8 cellular contexts compared by ENCODE assay signal in genomic region chr14:55430024-55430690, GRCh38. TPM values are rescaled to one million over a fixed set of nuclear protein-coding genes. Genes with fewer than 3 reads are reported as not detected.
DNase-seq lines count a peak whose midpoint lies in the region; ATAC-seq and TF ChIP-seq lines count a peak whose summit lies in the region.

No MANE protein-coding gene starts in this region.

- H3F3A ChIP-seq in PC-9 (ENCODE audit: insufficient read depth, low read depth) = peaks cover 19% of the 10 kb centered on the region; the same call in 1 of the 2 replicates

- TF ChIP-seq POLR2A in adrenal gland (IDR thresholded peaks at IDR 0.05) (no peak), thyroid gland (IDR thresholded peaks at IDR 0.05) (no peak)

- H3K27ac ChIP-seq in CD8-positive, alpha-beta memory T cell (ENCODE audit: low read depth, low read length) = no peak overlapping the region
- H3K27ac ChIP-seq in PC-9 (peak overlapping the region; percentile 37; the same call in 1 of the 2 replicates), adrenal gland (no peak overlapping the region), thyroid gland (peak overlapping the region; percentile 27 to 76 (median 56))

- H3K27me3 Mint-ChIP-seq in CD8-positive, alpha-beta memory T cell = no peaks in the 10 kb centered on the region
- peaks cover 0 to 3% (median 3%) of the 10 kb centered on the region in 3 donors for H3K27me3 Mint-ChIP-seq in immature natural killer cell (ENCODE audit: low read depth in 3 of 3)

- H3K27me3 ChIP-seq in CD8-positive, alpha-beta memory T cell (ENCODE audit: insufficient read depth, low read length, poor library complexity, severe bottlenecking) = no peaks in the 10 kb centered on the region
- no peaks in the 10 kb centered on the region for H3K27me3 ChIP-seq in PC-9 (ENCODE audit: insufficient read depth, low read depth)
- H3K27me3 ChIP-seq in adrenal gland = no peaks in the 10 kb centered on the region
- H3K27me3 ChIP-seq in thyroid gland = no peaks in the 10 kb centered on the region

- H3K4me3 Mint-ChIP-seq in CD8-positive, alpha-beta memory T cell = no peak overlapping the region
- H3K4me3 Mint-ChIP-seq in immature natural killer cell = no peak overlapping the region

- peak in 4 of 5 donors; percentile 12 to 66 (median 56) for DNase-seq in CD8-positive, alpha-beta memory T cell
- peak; percentile 68 for DNase-seq in Jurkat, Clone E6-1 (ENCODE audit: low read depth, low spot score)
- DNase-seq in PC-9 (peak; percentile 70 to 91), adrenal gland (peak in 4 of 7 donors; percentile 41 to 64 (median 45)), immature natural killer cell (peak; percentile 43 to 54 (median 46)), thyroid gland (peak; percentile 64 to 70)

- CTCF ChIA-PET in CD8-positive, alpha-beta memory T cell (lab: Charles Lee) = interaction anchor here (0.9 to 2.9 kb wide), 3 partner anchors 12 to 160 kb away, joined by 3 to 10 read pairs (median 6); partner anchors contain the start of gene FBXO34
- CTCF ChIA-PET in PC-9 (lab: Charles Lee) = interaction anchor here (0.6 to 0.7 kb wide), 4 partner anchors 14 to 218 kb away, joined by 3 to 14 read pairs (median 6); no protein-coding TSS in a partner anchor

- H3K79me2 ChIP-seq in PC-9 (ENCODE audit: low read depth) = no peaks in the 10 kb centered on the region

- H2AFZ ChIP-seq in PC-9 = no peak overlapping the region

- ATAC-seq in GM18868 (IDR thresholded peaks at IDR 0.05; ENCODE audit: unreplicated experiment) (peak; percentile 85), GM19397 (IDR thresholded peaks at IDR 0.05; ENCODE audit: unreplicated experiment) (no peak)

- intact Hi-C loops in PC-9 (cut with micrococcal nuclease; ENCODE audit: unreplicated experiment) = loop anchor here (1.0 to 2.0 kb wide), 4 partner anchors 45 to 239 kb away; partner anchors contain the start of genes DLGAP5 and FBXO34
- intact Hi-C loops in adrenal gland (cut with DNase I) = loop anchor here in 1 of 2 donors (10.0 kb wide), 1 partner anchor 185 kb away; no protein-coding TSS in a partner anchor
- intact Hi-C loops in thyroid gland (cut with DNase I) = loop anchor here (10.0 kb wide), 1 partner anchor 1045 kb away; no protein-coding TSS in a partner anchor

- peak overlapping the region; percentile 50 for H3K4me2 ChIP-seq in PC-9

- no peak overlapping the region for H3K4me3 ChIP-seq in CD8-positive, alpha-beta memory T cell (ENCODE audit: low read length)
- no peak overlapping the region for H3K4me3 ChIP-seq in Jurkat, Clone E6-1 (ENCODE audit: low read length)
- H3K4me3 ChIP-seq in PC-9 = no peak overlapping the region
- H3K4me3 ChIP-seq in adrenal gland = no peak overlapping the region
- no peak overlapping the region for H3K4me3 ChIP-seq in thyroid gland (replicated peaks in 1 of 3)

- WGBS in adrenal gland, 4 donors = 0 to 10% (median 4%) methylated on average over 1 of the region's 1 CpG
- 6 to 8% methylated on average over 1 of the region's 1 CpG for WGBS in thyroid gland, 2 donors

- peaks cover 20 to 31% (median 31%) of the 10 kb centered on the region in 3 donors for H3K4me1 Mint-ChIP-seq in CD8-positive, alpha-beta memory T cell
- peaks cover 14 to 15% of the 10 kb centered on the region in 2 donors for H3K4me1 Mint-ChIP-seq in immature natural killer cell

- no peaks in the 10 kb centered on the region for H3K36me3 Mint-ChIP-seq in CD8-positive, alpha-beta memory T cell
- no peaks in the 10 kb centered on the region for H3K36me3 Mint-ChIP-seq in immature natural killer cell

- BruUV-seq in PC-9 (replicated peaks; lab: Mats Ljungman, UMichigan) = no TSS peak

- H4K20me1 ChIP-seq in PC-9 (ENCODE audit: insufficient read depth) = no peaks in the 10 kb centered on the region

- H3K27ac Mint-ChIP-seq in CD8-positive, alpha-beta memory T cell = peak overlapping the region in 3 of 8 donors; percentile 0 to 73 (median 40)
- H3K27ac Mint-ChIP-seq in immature natural killer cell = peak overlapping the region in 1 of 6 donors; percentile 7

- no peaks in the 10 kb centered on the region for H3K9me3 Mint-ChIP-seq in CD8-positive, alpha-beta memory T cell
- H3K9me3 Mint-ChIP-seq in immature natural killer cell = no peaks in the 10 kb centered on the region

- H3K9me2 ChIP-seq in PC-9 (ENCODE audit: insufficient read depth) = no peaks in the 10 kb centered on the region

- H3K4me1 ChIP-seq in CD8-positive, alpha-beta memory T cell (ENCODE audit: insufficient read depth, low read length) = peaks cover 29% of the 10 kb centered on the region
- peaks cover 29% of the 10 kb centered on the region for H3K4me1 ChIP-seq in PC-9 (replicated peaks; ENCODE audit: insufficient read depth)
- no peaks in the 10 kb centered on the region for H3K4me1 ChIP-seq in adrenal gland (replicated peaks in 1 of 2)
- peaks cover 2 to 5% of the 10 kb centered on the region in 2 donors for H3K4me1 ChIP-seq in thyroid gland

- no peaks in the 10 kb centered on the region for H3K9me3 ChIP-seq in CD8-positive, alpha-beta memory T cell (ENCODE audit: low read length)
- no peaks in the 10 kb centered on the region for H3K9me3 ChIP-seq in PC-9 (ENCODE audit: insufficient read depth, low read depth)
- H3K9me3 ChIP-seq in adrenal gland (replicated peaks in 1 of 3) = no peaks in the 10 kb centered on the region
- no peaks in the 10 kb centered on the region for H3K9me3 ChIP-seq in thyroid gland

- H3K36me3 ChIP-seq in CD8-positive, alpha-beta memory T cell (ENCODE audit: insufficient read depth, low read length) = no peaks in the 10 kb centered on the region
- H3K36me3 ChIP-seq in PC-9 (ENCODE audit: low read depth) (no peaks in the 10 kb centered on the region), adrenal gland (replicated peaks in 1 of 2) (no peaks in the 10 kb centered on the region), thyroid gland (no peaks in the 10 kb centered on the region)

- TF ChIP-seq CTCF in PC-9 (conservative IDR thresholded peaks at IDR 0.05) (peak; percentile 64), adrenal gland (IDR thresholded peaks at IDR 0.05) (peak; percentile 27 to 48 (median 44)), thyroid gland (IDR thresholded peaks at IDR 0.05) (peak in 5 of 6 experiments; percentile 21 to 73 (median 45))

- POLR2A ChIA-PET in CD8-positive, alpha-beta memory T cell (lab: Charles Lee) = no interaction called here
- POLR2A ChIA-PET in PC-9 (lab: Charles Lee; ENCODE audit: unreplicated experiment) = no interaction called here

RNA-seq across cellular contexts. Expression of gene TBPL2, which starts 10.3 kb away (rescaled TPM):
- not detected for total RNA-seq in CD8-positive, alpha-beta memory T cell
- not detected for polyA plus RNA-seq in CD8-positive, alpha-beta memory T cell
- polyA plus RNA-seq in Jurkat, Clone E6-1 (2012; ENCODE audit: insufficient read depth, insufficient read length) = not detected
- total RNA-seq in PC-9 (2021) (not detected in 2 replicates), adrenal gland (not detected), thyroid gland (not detected)
- polyA plus RNA-seq in adrenal gland (not detected), immature natural killer cell (not detected)

RNA-seq across cellular contexts. Expression of gene ATG14, which starts 18.5 kb away (rescaled TPM):
- total RNA-seq in CD8-positive, alpha-beta memory T cell = 1 to 10 TPM; 7.7 to 8.2 TPM
- polyA plus RNA-seq in CD8-positive, alpha-beta memory T cell = 7.3 TPM
- polyA plus RNA-seq in Jurkat, Clone E6-1 (2012; ENCODE audit: insufficient read depth, insufficient read length) = 3.6 TPM
- total RNA-seq in PC-9 (2021) = 13.6 and 14.6 TPM in 2 replicates
- total RNA-seq in adrenal gland = 10 to 100 TPM in 5 of 8 donors, 1 to 10 TPM in 3; 5.1 to 20.9 (median 12.2) TPM
- polyA plus RNA-seq in adrenal gland = 10 to 100 TPM in 2 of 3 donors, 1 to 10 TPM in 1; 7.0 to 21.7 (median 10.2) TPM
- 1 to 10 TPM; 3.2 to 6.1 (median 3.2) TPM for polyA plus RNA-seq in immature natural killer cell
- 10 to 100 TPM; 13.3 to 22.2 (median 19.1) TPM for total RNA-seq in thyroid gland

Comparison
In these comparisons a context has a peak if more than half of its experiments do, and no peak if none do; other contexts are left out.
1. H3K27ac ChIP-seq: peak in PC-9 (single experiment) and thyroid gland (3 of 3); none in CD8-positive, alpha-beta memory T cell (single experiment) and adrenal gland (0 of 5).
2. Peak in every context shown above with its lines, with median percentiles within 50 percentile points of each other: DNase-seq and CTCF ChIP-seq.